Comparison of ENCODE assay signal across 24 cellular contexts in the genomic region with DNA sequence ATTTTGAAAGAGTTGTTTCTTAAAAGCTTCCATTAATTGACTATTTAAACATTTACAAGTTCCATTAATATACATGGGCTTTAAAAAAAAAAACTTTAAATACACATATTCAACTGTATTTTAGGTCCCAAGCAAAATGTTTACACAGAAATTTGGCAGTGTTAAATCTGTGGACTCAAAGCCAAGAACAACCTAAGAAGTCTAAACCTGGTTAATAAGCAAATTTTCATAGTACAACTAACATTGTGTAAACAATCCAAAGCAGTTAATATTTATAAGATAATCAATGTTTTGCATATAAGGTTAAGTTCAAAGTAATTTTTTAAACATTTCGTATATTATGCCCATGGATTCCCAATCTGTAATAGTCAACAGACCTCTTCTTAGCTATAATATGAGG.
DNase-seq lines count a peak whose midpoint lies in the region; ATAC-seq and TF ChIP-seq lines count a peak whose summit lies in the region.
"Had no signal": no experiment of that assay in that cellular context is flagged by ENCODE, and none has a peak within 500 bp of the region (broad histone marks: within the 10 kb centered on the region; RNA-seq: fewer than 3 reads in every experiment).

No MANE protein-coding gene starts in this region.

- no peak overlapping the region for H3K18ac ChIP-seq in trophoblast cell (ENCODE audit: low read length)

- no peak overlapping the region for H3K4me2 ChIP-seq in trophoblast cell (ENCODE audit: low read length)

- no peak overlapping the region for H3K9ac ChIP-seq in subcutaneous abdominal adipose tissue (ENCODE audit: low read length in 5 of 5)
- H3K9ac ChIP-seq in trophoblast cell (ENCODE audit: low read length), result no peak overlapping the region

- CTCF ChIA-PET in Calu3 (lab: Charles Lee), result interaction anchor here (1.0 to 1.4 kb wide), 2 partner anchors 10 to 27 kb away, joined by 5 read pairs; no protein-coding TSS in a partner anchor
- CTCF ChIA-PET in activated CD8-positive, alpha-beta memory T cell treated with anti-CD3 and anti-CD28 coated beads, Interleukin-2, amount 10 ng/mL, durations not matched to agents 7 days and 5 days (lab: Charles Lee), result no interaction called here

- no peak overlapping the region for H4K12ac ChIP-seq in trophoblast cell (ENCODE audit: low read depth, low read length)

- intact Hi-C loops in Calu3 (cut with micrococcal nuclease; ENCODE audit: unreplicated experiment) (loop anchor here (2.0 kb wide), 1 partner anchor 71 kb away; no protein-coding TSS in a partner anchor), body of pancreas (cut with DNase I) (no loop called here), right lobe of liver (cut with DNase I) (no loop called here)

- peak overlapping the region; percentile 66 for H3K4me3 Mint-ChIP-seq in Calu3 (ENCODE audit: low read depth, unreplicated experiment)
- H3K4me3 Mint-ChIP-seq in activated CD8-positive, alpha-beta memory T cell treated with anti-CD3 and anti-CD28 coated beads, Interleukin-2, amount 10 ng/mL, durations not matched to agents 7 days and 5 days, result no peak overlapping the region
- H3K4me3 Mint-ChIP-seq: central memory CD8-positive, alpha-beta T cell; neural crest cell; T-helper 2 cell treated with Interferon-gamma antibody and Interleukin-4, amounts not matched to agents 5 μg/mL and 100 μg/mL, for 36 hours had no signal

- H3K4me3 ChIP-seq in body of pancreas (no peak overlapping the region), right lobe of liver (peak overlapping the region; percentile 0 to 47 (median 36)), subcutaneous abdominal adipose tissue (ENCODE audit: low read depth in 1 of 5, low read length in 5 of 5) (peak overlapping the region in 2 of 5 donors; percentile 27 to 47), trophoblast cell (ENCODE audit: low read depth, low read length) (no peak overlapping the region)

- H3K27ac Mint-ChIP-seq in Calu3 (ENCODE audit: unreplicated experiment), result peak overlapping the region; percentile 98
- H3K27ac Mint-ChIP-seq in activated CD8-positive, alpha-beta memory T cell treated with anti-CD3 and anti-CD28 coated beads, Interleukin-2, amount 10 ng/mL, durations not matched to agents 7 days and 5 days, result no peak overlapping the region
- H3K27ac Mint-ChIP-seq: activated naive CD4-positive, alpha-beta T cell treated with anti-CD3 and anti-CD28 coated beads, Interleukin-2, amount 50 U/mL, for 72 hours; activated T-helper 2 cell treated with anti-CD3 and anti-CD28 coated beads, Interferon-gamma antibody, Interleukin-2, Interleukin-4, amounts not matched to agents 10 μg/mL and 5 μg/mL and 100 μg/mL, durations not matched to agents 14 hours and 24 hours and 36 hours; T-helper 2 cell treated with Interferon-gamma antibody and Interleukin-4, amounts not matched to agents 5 μg/mL and 100 μg/mL, for 36 hours had no signal

- no peaks in the 10 kb centered on the region for H3K27me3 ChIP-seq in body of pancreas
- no peaks in the 10 kb centered on the region for H3K27me3 ChIP-seq in right lobe of liver
- H3K27me3 ChIP-seq in subcutaneous abdominal adipose tissue (ENCODE audit: control insufficient read depth in 5 of 5, insufficient read depth in 4 of 5, low read length in 5 of 5), result no peaks in the 10 kb centered on the region
- no peaks in the 10 kb centered on the region for H3K27me3 ChIP-seq in trophoblast cell (ENCODE audit: insufficient read depth, low read length)

- no peak overlapping the region for H2BK5ac ChIP-seq in trophoblast cell (ENCODE audit: low read depth, low read length, poor library complexity)

- no peak overlapping the region for H4K91ac ChIP-seq in trophoblast cell (ENCODE audit: low read depth, low read length)

- H3K23ac ChIP-seq in trophoblast cell (ENCODE audit: low read length), result no peak overlapping the region

- H3K9me3 ChIP-seq in body of pancreas (no peaks in the 10 kb centered on the region), right lobe of liver (no peaks in the 10 kb centered on the region), subcutaneous abdominal adipose tissue (ENCODE audit: control insufficient read depth in 5 of 5, low read length in 5 of 5) (no peaks in the 10 kb centered on the region), trophoblast cell (ENCODE audit: insufficient read depth, low read depth, low read length) (no peaks in the 10 kb centered on the region)

- TF ChIP-seq CTCF in Calu3 (IDR thresholded peaks at IDR 0.05; ENCODE audit: unreplicated experiment), result no peak
- no peak for TF ChIP-seq CTCF in body of pancreas (IDR thresholded peaks at IDR 0.05)
- TF ChIP-seq CTCF in right lobe of liver (IDR thresholded peaks at IDR 0.05), result no peak

- no peaks in the 10 kb centered on the region for H3K36me3 ChIP-seq in body of pancreas (replicated peaks in 1 of 2; ENCODE audit: insufficient read depth in 1 of 2, low read depth in 2 of 2)
- H3K36me3 ChIP-seq in right lobe of liver, result no peaks in the 10 kb centered on the region
- no peaks in the 10 kb centered on the region for H3K36me3 ChIP-seq in subcutaneous abdominal adipose tissue (ENCODE audit: control insufficient read depth in 5 of 5, insufficient read depth in 5 of 5, low read length in 5 of 5)
- peaks cover 0 to 2% of the 10 kb centered on the region in 2 experiments for H3K36me3 ChIP-seq in trophoblast cell (ENCODE audit: control insufficient read depth in 1 of 2, insufficient read depth in 2 of 2, low read length in 2 of 2)

- H2BK120ac ChIP-seq in trophoblast cell (ENCODE audit: insufficient read depth, low read length, poor library complexity), result no peak overlapping the region

- WGBS in body of pancreas, 2 donors, result 14 to 36% methylated on average over 1 of the region's 1 CpG
- 37% methylated on average over 1 of the region's 1 CpG for WGBS in right lobe of liver (ENCODE audit: insufficient coverage, low coverage, low lambda C conversion rate, missing lambda C conversion rate)
- no CpG with 5 or more reads among the region's 1 CpG for WGBS in trophoblast cell (ENCODE audit: extremely low coverage, insufficient coverage, insufficient read length)

- no peak overlapping the region for H3K14ac ChIP-seq in trophoblast cell (ENCODE audit: low read length)

- no peaks in the 10 kb centered on the region for H3K27me3 Mint-ChIP-seq in Calu3 (ENCODE audit: unreplicated experiment)
- peaks cover 26% of the 10 kb centered on the region for H3K27me3 Mint-ChIP-seq in activated CD8-positive, alpha-beta memory T cell treated with anti-CD3 and anti-CD28 coated beads, Interleukin-2, amount 10 ng/mL, durations not matched to agents 7 days and 5 days

- H2BK12ac ChIP-seq in trophoblast cell (ENCODE audit: low read length), result no peak overlapping the region

- H3K9me3 Mint-ChIP-seq in Calu3 (ENCODE audit: low read depth, unreplicated experiment), result no peaks in the 10 kb centered on the region
- H3K9me3 Mint-ChIP-seq in activated CD8-positive, alpha-beta memory T cell treated with anti-CD3 and anti-CD28 coated beads, Interleukin-2, amount 10 ng/mL, durations not matched to agents 7 days and 5 days (ENCODE audit: low read depth), result no peaks in the 10 kb centered on the region
- H3K9me3 Mint-ChIP-seq: activated naive CD4-positive, alpha-beta T cell treated with anti-CD3 and anti-CD28 coated beads, Interleukin-2, amount 50 U/mL, for 72 hours; activated T-helper 2 cell treated with anti-CD3 and anti-CD28 coated beads, Interferon-gamma antibody, Interleukin-2, Interleukin-4, amounts not matched to agents 10 μg/mL and 5 μg/mL and 100 μg/mL, durations not matched to agents 14 hours and 24 hours and 36 hours; central memory CD8-positive, alpha-beta T cell; T-helper 2 cell treated with Interferon-gamma antibody and Interleukin-4, amounts not matched to agents 5 μg/mL and 100 μg/mL, for 36 hours had no signal

- H3K4me1 ChIP-seq in body of pancreas (peaks cover 29% of the 10 kb centered on the region), right lobe of liver (peaks cover 0 to 56% (median 15%) of the 10 kb centered on the region in 4 donors), subcutaneous abdominal adipose tissue (ENCODE audit: control insufficient read depth in 5 of 5, insufficient read depth in 5 of 5, low read length in 5 of 5) (peaks cover 0 to 32% (median 23%) of the 10 kb centered on the region in 5 donors), trophoblast cell (ENCODE audit: control insufficient read depth in 1 of 2, insufficient read depth in 2 of 2, low read length in 2 of 2) (no peaks in the 10 kb centered on the region)

- DNase-seq in Calu3 (no peak), body of pancreas (no peak), right lobe of liver (no peak), trophoblast cell (no peak)
- DNase-seq in activated CD8-positive, alpha-beta memory T cell treated with anti-CD3 and anti-CD28 coated beads, Interleukin-2, amount 10 ng/mL, durations not matched to agents 7 days and 5 days, result no peak
- DNase-seq: activated CD4-positive, alpha-beta T cell treated with anti-CD3 and anti-CD28 coated beads, Interleukin-2, amount 50 U/mL, for 1 hour; aorta; head of caudate nucleus; NCI-H1694 treated with DMSO at 0.1 percent for 48 hours; NCI-H526 treated with DMSO at 0.1 percent for 48 hours; stimulated activated CD4-positive, alpha-beta T cell treated with anti-CD3 and anti-CD28 coated beads, Interleukin-1b, Interleukin-23, amount 100 ng/mL, for 48 hours; substantia nigra had no signal

- peaks cover 75% of the 10 kb centered on the region for H3K4me1 Mint-ChIP-seq in Calu3 (ENCODE audit: low read depth, unreplicated experiment)
- peaks cover 4% of the 10 kb centered on the region for H3K4me1 Mint-ChIP-seq in activated CD8-positive, alpha-beta memory T cell treated with anti-CD3 and anti-CD28 coated beads, Interleukin-2, amount 10 ng/mL, durations not matched to agents 7 days and 5 days
- H3K4me1 Mint-ChIP-seq: central memory CD8-positive, alpha-beta T cell had no signal

- BruUV-seq in Calu3 (replicated peaks; lab: Mats Ljungman, UMichigan), result no TSS peak

- no peaks in the 10 kb centered on the region for H3K79me2 ChIP-seq in trophoblast cell (ENCODE audit: control insufficient read depth, insufficient read depth, low read length, poor library complexity)

- ATAC-seq in body of pancreas, result no peak
- peak; percentile 31 to 60 (median 45) for ATAC-seq in right lobe of liver
- no peak for ATAC-seq in activated CD8-positive, alpha-beta memory T cell treated with anti-CD3 and anti-CD28 coated beads, Interleukin-2, amount 10 ng/mL, durations not matched to agents 7 days and 5 days
- ATAC-seq in GM21529 (IDR thresholded peaks at IDR 0.05; ENCODE audit: unreplicated experiment), result no peak
- ATAC-seq in SK-N-SH treated with all-trans-retinoic acid at 6 μM for 48 hours, result no peak
- ATAC-seq: activated naive CD4-positive, alpha-beta T cell treated with anti-CD3 and anti-CD28 coated beads, Interleukin-2, amount 50 U/mL, for 72 hours; HCT116 had no signal

- no peak overlapping the region for H2AK5ac ChIP-seq in trophoblast cell (ENCODE audit: low read length)

- no peaks in the 10 kb centered on the region for H3K79me1 ChIP-seq in trophoblast cell (ENCODE audit: low read length)

- H4K8ac ChIP-seq in trophoblast cell (ENCODE audit: low read depth, low read length), result no peak overlapping the region

- no peak overlapping the region for H2AFZ ChIP-seq in trophoblast cell (ENCODE audit: insufficient read depth, low read length, poor library complexity)

- TF ChIP-seq POLR2A in body of pancreas (IDR thresholded peaks at IDR 0.05) (no peak), right lobe of liver (IDR thresholded peaks at IDR 0.05) (no peak)

- H3K4ac ChIP-seq in trophoblast cell (ENCODE audit: low read depth, low read length), result no peak overlapping the region

- H3K27ac ChIP-seq in body of pancreas (peak overlapping the region in 3 of 4 donors; percentile 7 to 78 (median 61)), right lobe of liver (peak overlapping the region; percentile 27 to 84 (median 83)), subcutaneous abdominal adipose tissue (ENCODE audit: low read depth, low read length) (peak overlapping the region; percentile 48), trophoblast cell (ENCODE audit: low read depth, low read length) (no peak overlapping the region)
- H3K27ac ChIP-seq: C4-2B, epithelial cell of prostate, HL-60 had no signal

- peaks cover 32% of the 10 kb centered on the region for H3K36me3 Mint-ChIP-seq in Calu3 (ENCODE audit: insufficient read depth, unreplicated experiment)
- no peaks in the 10 kb centered on the region for H3K36me3 Mint-ChIP-seq in activated CD8-positive, alpha-beta memory T cell treated with anti-CD3 and anti-CD28 coated beads, Interleukin-2, amount 10 ng/mL, durations not matched to agents 7 days and 5 days
- H3K36me3 Mint-ChIP-seq: activated naive CD4-positive, alpha-beta T cell treated with anti-CD3 and anti-CD28 coated beads, Interleukin-2, amount 50 U/mL, for 72 hours had no signal

Comparison
In these comparisons a context has a peak if more than half of its experiments do, and no peak if none do; other contexts are left out.
1. ATAC-seq: peak in right lobe of liver (4 of 4); none in body of pancreas (single experiment), activated CD8-positive, alpha-beta memory T cell treated with anti-CD3 and anti-CD28 coated beads, Interleukin-2, amount 10 ng/mL, durations not matched to agents 7 days and 5 days (single experiment), GM21529 (single experiment) and SK-N-SH treated with all-trans-retinoic acid at 6 μM for 48 hours (single experiment).
2. H3K4me3 ChIP-seq: peak in right lobe of liver (3 of 3); none in body of pancreas (0 of 2) and trophoblast cell (single experiment).